Comparison of ENCODE assay signal across 8 cellular contexts in the genomic region with DNA sequence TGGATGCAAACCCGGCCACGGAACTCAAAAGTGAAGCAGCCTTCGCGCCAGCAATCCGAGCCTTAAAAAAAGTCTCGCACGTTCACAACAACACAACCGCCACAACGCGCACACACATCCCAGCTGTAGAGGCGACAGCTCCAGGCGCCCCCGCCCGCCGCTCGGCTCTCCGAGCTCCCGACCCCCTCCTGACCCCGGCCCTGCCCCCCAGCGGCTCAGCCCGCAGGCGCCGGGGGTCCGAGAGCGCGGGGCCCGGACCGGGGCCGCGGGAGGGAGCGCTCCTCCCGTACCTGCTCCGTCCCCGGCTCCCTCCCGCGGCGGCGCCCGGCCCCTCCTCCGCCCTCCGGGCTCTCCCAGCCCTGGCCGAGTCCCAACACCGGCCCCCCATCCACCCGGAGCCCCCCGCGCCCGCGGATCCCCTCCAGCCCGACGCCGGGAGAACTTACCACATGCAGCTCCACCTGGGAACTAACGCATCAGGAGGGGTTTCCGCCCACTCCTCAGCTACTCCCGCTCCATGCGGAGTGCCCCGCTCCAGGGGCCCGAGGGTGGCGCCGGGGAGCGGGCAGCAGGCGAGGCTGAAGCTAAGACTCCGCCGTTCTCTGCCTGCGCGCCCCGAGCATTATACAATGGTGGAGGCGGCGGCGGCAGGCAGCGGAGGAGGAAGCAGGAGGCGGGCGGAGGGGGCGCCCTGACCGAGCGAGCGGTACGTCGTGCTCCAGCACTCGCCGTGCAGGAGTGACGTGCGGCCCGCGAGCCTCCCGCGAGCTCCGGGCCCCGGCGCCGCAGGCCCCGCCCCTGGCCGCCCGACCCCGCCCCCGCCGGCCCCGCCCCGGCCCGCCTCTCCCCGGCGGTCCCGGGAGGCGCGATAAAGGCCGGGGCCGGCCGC. TPM values are rescaled to one million over a fixed set of nuclear protein-coding genes. Genes with fewer than 3 reads are reported as not detected.
A peak's percentile ranks its signal among the peaks of the same experiment; 100 is the strongest.
DNase-seq lines count a peak whose midpoint lies in the region; ATAC-seq, FAIRE-seq and TF ChIP-seq lines count a peak whose summit lies in the region.

TSS of gene SERTAD2 (minus strand) at position 740 of the 889 bp plus-strand sequence. CDS start 17,042 bp downstream, outside the sequence.

- no peaks in the 10 kb centered on the region for H3K9me3 ChIP-seq in A549

- TF ChIP-seq POLR2A in A549 (IDR thresholded peaks at IDR 0.05; ENCODE audit: low read length) = peak; percentile 89

- no peak for TF ChIP-seq EP300 in A549 (IDR thresholded peaks at IDR 0.05)

- H3K27ac ChIP-seq in A549 = peak within 1 kb of the TSS; percentile 93 to 99

- peak in 1 of 2 experiments; percentile 31; a peak in 1 of 5 replicates for TF ChIP-seq RAD21 in A549 (conservative IDR thresholded peaks at IDR 0.05 in 1 of 2, IDR thresholded peaks at IDR 0.05 in 1 of 2)

- H3K4me1 ChIP-seq in A549 = peaks cover 49% of the 10 kb centered on the region

- CTCF ChIA-PET in A549 (lab: Yijun Ruan, JAX) = interaction anchor here (0.6 to 6.4 kb wide), 36 partner anchors 8 to 629 kb away, joined by 3 to 50 read pairs (median 5); no protein-coding TSS in a partner anchor

- peak within 1 kb of the TSS; percentile 91 for H3K4me2 ChIP-seq in A549

- FAIRE-seq in A549 (lab: Jason Lieb, UNC) (no peak), bronchial epithelial cell (lab: Jason Lieb, UNC) (no peak)

- WGBS in A549 (ENCODE audit: missing lambda C conversion rate) = under 1% methylated on average over 44 of the region's 107 CpGs

- peak; percentile 18; the same call in 1 of the 3 replicates for TF ChIP-seq CTCF in A549 (IDR thresholded peaks at IDR 0.05)
- TF ChIP-seq CTCF in WI38 (IDR thresholded peaks at IDR 0.05; ENCODE audit: low read depth, low read length) = no peak
- TF ChIP-seq CTCF in bronchial epithelial cell (IDR thresholded peaks at IDR 0.05; ENCODE audit: insufficient read depth, low read length, severe bottlenecking) = peak; percentile 23

- no peaks in the 10 kb centered on the region for H3K27me3 ChIP-seq in bronchial epithelial cell (ENCODE audit: control insufficient read depth, insufficient read depth, low read length)

- ATAC-seq in A549 (peak; percentile 83 to 86), GM18868 (IDR thresholded peaks at IDR 0.05; ENCODE audit: unreplicated experiment) (peak; percentile 71), HG03103 (IDR thresholded peaks at IDR 0.05; ENCODE audit: low read depth, unreplicated experiment) (peak; percentile 75)

- no peaks in the 10 kb centered on the region for H3K36me3 ChIP-seq in bronchial epithelial cell (ENCODE audit: control insufficient read depth, insufficient read depth, low read length)

- DNase-seq in A549 (ENCODE audit: low read depth in 1 of 2, low spot score in 1 of 2) (peak; percentile 82 to 91), NCI-H2196 treated with DMSO at 0.1 percent for 48 hours (lab: John Stamatoyannopoulos, UW; ENCODE audit: unreplicated experiment) (peak; percentile 43), bronchial epithelial cell (ENCODE audit: low read depth) (peak; percentile 64), islet precursor cell (peak; percentile 93)
- peak; percentile 78 for DNase-seq in stimulated activated CD4-positive, alpha-beta T cell treated with anti-CD3 and anti-CD28 coated beads, Interleukin-12 subunit alpha, Interleukin-12 subunit beta, amount 100 ng/mL, for 4 hours

- POLR2A ChIA-PET in A549 (lab: Yijun Ruan, JAX) = interaction anchor here (0.6 to 6.0 kb wide), 53 partner anchors 9 to 1065 kb away, joined by 3 to 172 read pairs (median 5); partner anchors contain the start of genes AFTPH, MDH1, RAB1A and WDPCP

- H3K4me3 ChIP-seq in A549 (peak within 1 kb of the TSS; percentile 80), WI38 (ENCODE audit: low read depth, low read length) (peak within 1 kb of the TSS; percentile 89), bronchial epithelial cell (ENCODE audit: low read depth, low read length) (peak within 1 kb of the TSS; percentile 90)

TF ChIP-seq in A549, 52 proteins besides CTCF, POLR2A, EP300 and RAD21 (continues in another document):
- TF ChIP-seq CHD2 (IDR thresholded peaks at IDR 0.05; ENCODE audit: low read length, partially characterized antibody) (peak; percentile 30), MAZ (IDR thresholded peaks at IDR 0.05; ENCODE audit: borderline replicate concordance, low read depth, low read length) (no peak), TFCP2L1 (CRISPR knock-in tag; IDR thresholded peaks at IDR 0.05) (peak; percentile 73; the same call in 1 of the 2 replicates), MYC (IDR thresholded peaks at IDR 0.05; ENCODE audit: borderline replicate concordance, low read length) (0 out of 2 replicates have a peak, but pooled peaks have one; percentile 53), EHMT2 (IDR thresholded peaks at IDR 0.05; ENCODE audit: low read depth) (no peak), MAX (IDR thresholded peaks at IDR 0.05) (peak; percentile 66; the same call in 1 of the 2 replicates), KDM5A (IDR thresholded peaks at IDR 0.05) (no peak), GATA3 (IDR thresholded peaks at IDR 0.05; ENCODE audit: borderline replicate concordance) (no peak), ZFP36 (IDR thresholded peaks at IDR 0.05; ENCODE audit: borderline replicate concordance, partially characterized antibody) (no peak), HDAC2 (IDR thresholded peaks at IDR 0.05) (no peak), RCOR1 (IDR thresholded peaks at IDR 0.05; ENCODE audit: low read depth, low read length) (no peak), NR3C1 (IDR thresholded peaks at IDR 0.05) (no peak), PHF8 (IDR thresholded peaks at IDR 0.05; ENCODE audit: borderline replicate concordance, low read depth) (peak; percentile 81), CBX8 (IDR thresholded peaks at IDR 0.05) (no peak), JUNB (IDR thresholded peaks at IDR 0.05) (no peak), ZNF302 (CRISPR knock-in tag; IDR thresholded peaks at IDR 0.05) (no peak), HOXB5 (CRISPR knock-in tag; IDR thresholded peaks at IDR 0.05) (no peak), CBX2 (IDR thresholded peaks at IDR 0.05; ENCODE audit: borderline replicate concordance, low read depth) (no peak), MAFK (IDR thresholded peaks at IDR 0.05; ENCODE audit: partially characterized antibody) (no peak), RARB (CRISPR knock-in tag; IDR thresholded peaks at IDR 0.05) (no peak), ESRRA (IDR thresholded peaks at IDR 0.05; ENCODE audit: borderline replicate concordance, low read length) (no peak), RNF2 (IDR thresholded peaks at IDR 0.05; ENCODE audit: borderline replicate concordance, low read depth) (no peak), E2F6 (IDR thresholded peaks at IDR 0.05; ENCODE audit: borderline replicate concordance, low read depth) (no peak), BHLHE40 (IDR thresholded peaks at IDR 0.05; ENCODE audit: low read depth, low read length) (no peak), CHD4 (IDR thresholded peaks at IDR 0.05; ENCODE audit: borderline replicate concordance) (no peak), ZC3H11A (IDR thresholded peaks at IDR 0.05) (no peak)
- TF ChIP-seq, protein P1, sequence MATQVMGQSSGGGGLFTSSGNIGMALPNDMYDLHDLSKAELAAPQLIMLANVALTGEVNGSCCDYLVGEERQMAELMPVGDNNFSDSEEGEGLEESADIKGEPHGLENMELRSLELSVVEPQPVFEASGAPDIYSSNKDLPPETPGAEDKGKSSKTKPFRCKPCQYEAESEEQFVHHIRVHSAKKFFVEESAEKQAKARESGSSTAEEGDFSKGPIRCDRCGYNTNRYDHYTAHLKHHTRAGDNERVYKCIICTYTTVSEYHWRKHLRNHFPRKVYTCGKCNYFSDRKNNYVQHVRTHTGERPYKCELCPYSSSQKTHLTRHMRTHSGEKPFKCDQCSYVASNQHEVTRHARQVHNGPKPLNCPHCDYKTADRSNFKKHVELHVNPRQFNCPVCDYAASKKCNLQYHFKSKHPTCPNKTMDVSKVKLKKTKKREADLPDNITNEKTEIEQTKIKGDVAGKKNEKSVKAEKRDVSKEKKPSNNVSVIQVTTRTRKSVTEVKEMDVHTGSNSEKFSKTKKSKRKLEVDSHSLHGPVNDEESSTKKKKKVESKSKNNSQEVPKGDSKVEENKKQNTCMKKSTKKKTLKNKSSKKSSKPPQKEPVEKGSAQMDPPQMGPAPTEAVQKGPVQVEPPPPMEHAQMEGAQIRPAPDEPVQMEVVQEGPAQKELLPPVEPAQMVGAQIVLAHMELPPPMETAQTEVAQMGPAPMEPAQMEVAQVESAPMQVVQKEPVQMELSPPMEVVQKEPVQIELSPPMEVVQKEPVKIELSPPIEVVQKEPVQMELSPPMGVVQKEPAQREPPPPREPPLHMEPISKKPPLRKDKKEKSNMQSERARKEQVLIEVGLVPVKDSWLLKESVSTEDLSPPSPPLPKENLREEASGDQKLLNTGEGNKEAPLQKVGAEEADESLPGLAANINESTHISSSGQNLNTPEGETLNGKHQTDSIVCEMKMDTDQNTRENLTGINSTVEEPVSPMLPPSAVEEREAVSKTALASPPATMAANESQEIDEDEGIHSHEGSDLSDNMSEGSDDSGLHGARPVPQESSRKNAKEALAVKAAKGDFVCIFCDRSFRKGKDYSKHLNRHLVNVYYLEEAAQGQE (IDR thresholded peaks at IDR 0.05) = peak; percentile 35; the same call in 1 of the 2 replicates

RNA-seq across cellular contexts. Expression of gene SERTAD2, which starts in this region (rescaled TPM):
- polyA plus RNA-seq in A549 (2011; rRNA removed) = 11.8 and 14.0 TPM in 2 replicates
- 7.3 and 9.6 TPM in 2 replicates for polyA plus RNA-seq in A549 (2012; cell fraction: cytosol; rRNA removed)
- polyA plus RNA-seq in A549 (2012; cell fraction: nucleus; rRNA removed) = 4.0 and 6.0 TPM in 2 replicates
- 11.8 to 13.1 TPM (median 12.2 TPM) in 3 replicates for polyA plus RNA-seq in A549 (2017; fragmentation: RNase III; extraction: RNeasy Plus Mini Kit Qiagen cat#74134 plus additional on column Dnase treatment)
- 14.4 and 16.4 TPM in 2 replicates for polyA minus RNA-seq in A549 (2011; rRNA and poly(A)+ RNA removed)
- total RNA-seq in bronchial epithelial cell = 4.2 and 9.0 TPM in 2 replicates

Comparison
In these comparisons a context has a peak if more than half of its experiments do, and no peak if none do; other contexts are left out.
1. Peak in every context shown above with its lines: DNase-seq, ATAC-seq, H3K4me3 ChIP-seq and H3K27ac ChIP-seq.
2. DNase-seq: peak in every context shown above with its lines; median percentile 93 in islet precursor cell; 86 in A549; 78 in stimulated activated CD4-positive, alpha-beta T cell treated with anti-CD3 and anti-CD28 coated beads, Interleukin-12 subunit alpha, Interleukin-12 subunit beta, amount 100 ng/mL, for 4 hours; 64 in bronchial epithelial cell; 43 in NCI-H2196 treated with DMSO at 0.1 percent for 48 hours.